1 cellular context compared by ENCODE assay signal in genomic region chr5:39256472-39256871, GRCh38.
TF ChIP-seq lines count a peak whose summit lies in the region.

No MANE protein-coding gene starts in this region.

TF ChIP-seq in GM12878, 131 proteins besides CTCF, POLR2A, EP300 and RAD21 (continued from another document):
- TF ChIP-seq ZNF687 (IDR thresholded peaks at IDR 0.05) (peak; percentile 41; the same call in 1 of the 2 replicates), ZBTB11 (CRISPR knock-in tag; IDR thresholded peaks at IDR 0.05) (no peak), GABPA (IDR thresholded peaks at IDR 0.05; ENCODE audit: low read depth) (no peak), CHD4 (IDR thresholded peaks at IDR 0.05) (no peak), TBL1XR1 (IDR thresholded peaks at IDR 0.05; ENCODE audit: low read depth, low read length) (no peak), BHLHE40 (IDR thresholded peaks at IDR 0.05; ENCODE audit: borderline replicate concordance in 1 of 2, low read depth in 2 of 2, low read length in 1 of 2) (no peak), RB1 (IDR thresholded peaks at IDR 0.05; ENCODE audit: borderline replicate concordance) (no peak), REST (IDR thresholded peaks at IDR 0.05; ENCODE audit: low read depth, low read length) (no peak), RELA (IDR thresholded peaks at IDR 0.05; ENCODE audit: borderline replicate concordance, partially characterized antibody) (no peak), IKZF2 (IDR thresholded peaks at IDR 0.05) (peak; percentile 46 to 66; a peak in 3 of 4 replicates), BACH1 (IDR thresholded peaks at IDR 0.05; ENCODE audit: borderline replicate concordance) (peak; percentile 21; the same call in 1 of the 2 replicates), DPF2 (IDR thresholded peaks at IDR 0.05) (peak; percentile 56; the same call in 1 of the 2 replicates), IKZF1 (conservative IDR thresholded peaks at IDR 0.05) (peak; percentile 48; the same call in 1 of the 2 replicates), RELB (IDR thresholded peaks at IDR 0.05; ENCODE audit: low read depth) (peak; percentile 84), TCF3 (IDR thresholded peaks at IDR 0.05; ENCODE audit: borderline replicate concordance, insufficient read depth, low read depth, low read length) (no peak), BCL11A (IDR thresholded peaks at IDR 0.05; ENCODE audit: low read depth, low read length) (0 out of 2 replicates have a peak, but pooled peaks have one; percentile 18)
- TF ChIP-seq, protein P1, sequence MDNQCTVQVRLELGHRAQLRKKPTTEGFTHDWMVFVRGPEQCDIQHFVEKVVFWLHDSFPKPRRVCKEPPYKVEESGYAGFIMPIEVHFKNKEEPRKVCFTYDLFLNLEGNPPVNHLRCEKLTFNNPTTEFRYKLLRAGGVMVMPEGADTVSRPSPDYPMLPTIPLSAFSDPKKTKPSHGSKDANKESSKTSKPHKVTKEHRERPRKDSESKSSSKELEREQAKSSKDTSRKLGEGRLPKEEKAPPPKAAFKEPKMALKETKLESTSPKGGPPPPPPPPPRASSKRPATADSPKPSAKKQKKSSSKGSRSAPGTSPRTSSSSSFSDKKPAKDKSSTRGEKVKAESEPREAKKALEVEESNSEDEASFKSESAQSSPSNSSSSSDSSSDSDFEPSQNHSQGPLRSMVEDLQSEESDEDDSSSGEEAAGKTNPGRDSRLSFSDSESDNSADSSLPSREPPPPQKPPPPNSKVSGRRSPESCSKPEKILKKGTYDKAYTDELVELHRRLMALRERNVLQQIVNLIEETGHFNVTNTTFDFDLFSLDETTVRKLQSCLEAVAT (IDR thresholded peaks at IDR 0.05), result 0 out of 2 replicates have a peak, but pooled peaks have one; percentile 38
